In the genomic region with DNA sequence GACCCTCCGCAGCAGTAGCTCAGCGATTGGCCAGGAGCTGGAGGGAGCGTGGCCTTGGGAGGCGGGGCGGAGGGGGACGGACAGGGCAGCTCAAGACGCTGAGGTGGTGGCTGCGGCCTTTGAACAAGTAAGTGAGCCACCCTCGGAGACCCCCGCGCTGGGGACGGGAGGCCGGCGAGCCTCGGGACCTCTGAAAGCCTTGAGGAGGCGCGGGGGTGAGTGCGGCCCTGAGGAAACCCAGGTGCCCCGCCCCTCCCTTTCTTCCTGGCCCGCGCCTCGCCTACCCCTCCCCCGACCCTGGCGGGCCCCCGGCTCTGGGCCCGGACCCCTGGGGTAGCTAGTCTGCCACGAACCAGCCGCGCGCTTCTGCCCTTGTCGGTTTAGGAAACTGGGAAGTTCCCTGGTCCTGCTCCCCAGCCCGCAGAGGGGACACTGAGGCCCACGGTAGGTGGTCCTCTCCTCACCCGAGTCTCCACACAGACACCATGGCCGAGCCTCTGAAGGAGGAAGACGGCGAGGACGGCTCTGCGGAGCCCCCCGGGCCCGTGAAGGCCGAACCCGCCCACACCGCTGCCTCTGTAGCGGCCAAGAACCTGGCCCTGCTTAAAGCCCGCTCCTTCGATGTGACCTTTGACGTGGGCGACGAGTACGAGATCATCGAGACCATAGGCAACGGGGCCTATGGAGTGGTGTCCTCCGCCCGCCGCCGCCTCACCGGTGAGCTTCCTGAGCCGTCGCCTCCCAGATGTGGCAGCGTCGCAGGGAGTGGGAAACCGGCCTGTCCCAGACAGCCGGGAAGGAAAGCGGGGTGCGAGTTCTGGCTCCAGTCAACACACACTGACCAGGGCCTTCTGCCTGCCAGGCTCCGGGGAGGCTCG, we compare ENCODE assay signal across 8 cellular contexts. TPM values are rescaled to one million over a fixed set of nuclear protein-coding genes. Genes with fewer than 3 reads are reported as not detected.
DNase-seq lines count a peak whose midpoint lies in the region; ATAC-seq and TF ChIP-seq lines count a peak whose summit lies in the region.

TSS of gene MAPK7 (plus strand) at position 83 of the 878 bp plus-strand sequence. CDS start at position 486, 403 bp downstream.

- DNase-seq in activated naive CD4-positive, alpha-beta T cell treated with anti-CD3 and anti-CD28 coated beads, Interleukin-2, amount 50 U/mL, for 72 hours (ENCODE audit: low spot score in 2 of 2): no peak
- DNase-seq in left ventricle myocardium superior (no peak), retinal pigment epithelial cell (ENCODE audit: low read depth) (no peak), SK-N-DZ (ENCODE audit: low spot score) (no peak), AML-193 (lab: John Stamatoyannopoulos, UW) (no peak), NCI-H128 (lab: John Stamatoyannopoulos, UW; ENCODE audit: unreplicated experiment) (no peak)

- no peaks in the 10 kb centered on the region for H3K9me3 Mint-ChIP-seq in activated naive CD4-positive, alpha-beta T cell treated with anti-CD3 and anti-CD28 coated beads, Interleukin-2, amount 50 U/mL, for 72 hours

- H3K36me3 Mint-ChIP-seq in activated naive CD4-positive, alpha-beta T cell treated with anti-CD3 and anti-CD28 coated beads, Interleukin-2, amount 50 U/mL, for 72 hours: peaks cover 5 to 21% of the 10 kb centered on the region in 2 donors

- H3K27ac Mint-ChIP-seq in activated naive CD4-positive, alpha-beta T cell treated with anti-CD3 and anti-CD28 coated beads, Interleukin-2, amount 50 U/mL, for 72 hours: peak within 1 kb of the TSS; percentile 82 to 98

- H3K4me3 ChIP-seq in retinal pigment epithelial cell (ENCODE audit: low read length): peak within 1 kb of the TSS; percentile 91

- intact Hi-C loops in left ventricle myocardium superior (cut with micrococcal nuclease): no loop called here

- TF ChIP-seq CTCF in retinal pigment epithelial cell (conservative IDR thresholded peaks at IDR 0.05; ENCODE audit: low read depth, low read length): no peak

- ATAC-seq in GM18907 (IDR thresholded peaks at IDR 0.05; ENCODE audit: unreplicated experiment): peak; percentile 18
- ATAC-seq in HG02973 (IDR thresholded peaks at IDR 0.05; ENCODE audit: unreplicated experiment): peak; percentile 9
- ATAC-seq in activated naive CD4-positive, alpha-beta T cell treated with anti-CD3 and anti-CD28 coated beads, Interleukin-2, amount 50 U/mL, for 72 hours: peak in 1 of 2 donors; percentile 15
- peak; percentile 3 for ATAC-seq in left ventricle myocardium superior

RNA-seq across cellular contexts. Expression of gene MAPK7, which starts in this region (rescaled TPM):
- 10 to 100 TPM in 1 of 2 donors, 1 to 10 TPM in 1; 9.1 to 33.4 TPM for total RNA-seq in activated naive CD4-positive, alpha-beta T cell treated with anti-CD3 and anti-CD28 coated beads, Interleukin-2, amount 50 U/mL, for 72 hours
- 10.7 TPM for total RNA-seq in left ventricle myocardium superior
- polyA plus RNA-seq in SK-N-DZ (2014; cell fraction: cytosol; rRNA removed): 12.4 and 25.4 TPM in 2 replicates
- 16.0 and 39.5 TPM in 2 replicates for polyA plus RNA-seq in SK-N-DZ (2014; cell fraction: nucleus; rRNA removed)
